In the genomic region with DNA sequence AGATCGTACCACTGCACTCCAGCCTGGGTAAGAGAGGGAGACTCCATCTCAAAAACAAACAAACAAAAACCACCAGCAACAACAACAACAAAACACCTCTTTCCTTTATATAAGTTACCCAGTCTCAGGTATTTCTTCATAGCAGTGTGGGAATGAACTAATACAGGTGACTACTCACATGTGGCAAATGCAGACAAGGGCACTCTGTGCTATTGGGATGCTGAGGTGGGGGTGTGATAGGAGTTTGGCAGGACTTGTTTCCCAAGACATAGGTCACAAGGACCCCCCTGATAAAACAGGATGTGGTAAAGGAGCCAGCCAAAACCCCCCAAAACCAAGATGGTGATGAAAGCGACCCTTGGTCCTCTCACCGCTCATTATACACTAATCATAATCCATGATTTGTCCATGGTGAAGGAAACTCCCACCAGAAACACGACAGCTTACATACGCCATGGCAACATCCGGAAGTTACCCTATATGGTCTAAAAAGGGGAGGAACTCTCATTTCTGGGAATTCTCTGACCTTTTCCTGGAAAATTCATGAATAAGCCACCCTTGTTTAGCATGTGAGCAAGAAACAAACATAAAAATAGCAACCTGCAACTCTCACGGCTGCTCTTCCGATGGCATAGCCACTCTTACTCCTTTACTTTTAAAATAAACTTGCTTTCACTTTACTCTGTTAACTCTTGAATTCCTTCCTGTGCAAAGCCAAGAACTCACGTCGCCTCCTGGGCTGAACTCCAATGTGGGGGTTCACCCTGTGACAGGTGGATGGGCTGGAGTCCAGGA, we compare ENCODE assay signal across 9 cellular contexts. TPM values are rescaled to one million over a fixed set of nuclear protein-coding genes. Genes with fewer than 3 reads are reported as not detected.
DNase-seq lines count a peak whose midpoint lies in the region; ATAC-seq and TF ChIP-seq lines count a peak whose summit lies in the region.
"Had no signal": no experiment of that assay in that cellular context is flagged by ENCODE, and none has a peak within 500 bp of the region (broad histone marks: within the 10 kb centered on the region; RNA-seq: fewer than 3 reads in every experiment).

No MANE protein-coding gene starts in this region.

- H3K4me3 ChIP-seq in mucosa of descending colon (no peak overlapping the region), vagina (peak overlapping the region; percentile 27 to 41)

- H3K4me1 ChIP-seq in mucosa of descending colon (ENCODE audit: low read depth) (no peaks in the 10 kb centered on the region), vagina (peaks cover 17% of the 10 kb centered on the region)

- H3K27ac ChIP-seq in vagina = peak overlapping the region; percentile 80
- H3K27ac ChIP-seq: epithelial cell of prostate had no signal

- no peaks in the 10 kb centered on the region for H3K9me3 ChIP-seq in mucosa of descending colon
- no peaks in the 10 kb centered on the region for H3K9me3 ChIP-seq in vagina

- H3K4me1 Mint-ChIP-seq in dendritic cell treated with granulocyte-macrophage colony-stimulating factor and Interleukin-4, amounts not matched to agents 40 ng/mL and 50 ng/mL, for 4 days (ENCODE audit: low read depth) = peaks cover 19% of the 10 kb centered on the region

- no peak for TF ChIP-seq CTCF in mucosa of descending colon (IDR thresholded peaks at IDR 0.05)
- no peak for TF ChIP-seq CTCF in vagina (IDR thresholded peaks at IDR 0.05)

- ATAC-seq in Right ventricle myocardium inferior = peak; percentile 83
- ATAC-seq in mucosa of descending colon = peak; percentile 65
- ATAC-seq in GM19455 (IDR thresholded peaks at IDR 0.05; ENCODE audit: unreplicated experiment) = no peak
- no peak for ATAC-seq in GM18520 (IDR thresholded peaks at IDR 0.05; ENCODE audit: unreplicated experiment)

- TF ChIP-seq POLR2A in vagina (IDR thresholded peaks at IDR 0.05) = no peak

- peak overlapping the region; percentile 80 for H3K27ac Mint-ChIP-seq in dendritic cell treated with granulocyte-macrophage colony-stimulating factor and Interleukin-4, amounts not matched to agents 40 ng/mL and 50 ng/mL, for 4 days

- no peaks in the 10 kb centered on the region for H3K27me3 ChIP-seq in vagina

- no peaks in the 10 kb centered on the region for H3K36me3 Mint-ChIP-seq in dendritic cell treated with granulocyte-macrophage colony-stimulating factor and Interleukin-4, amounts not matched to agents 40 ng/mL and 50 ng/mL, for 4 days (ENCODE audit: low read depth)

- H3K4me3 Mint-ChIP-seq in dendritic cell treated with granulocyte-macrophage colony-stimulating factor and Interleukin-4, amounts not matched to agents 40 ng/mL and 50 ng/mL, for 4 days = peak overlapping the region; percentile 71

- DNase-seq in Right ventricle myocardium inferior (ENCODE audit: missing footprints) (no peak), cardiac septum (ENCODE audit: low spot score) (no peak), mucosa of descending colon (no peak), vagina (ENCODE audit: extremely low spot score in 2 of 2) (no peak), DMS53 (lab: John Stamatoyannopoulos, UW) (no peak)

- H3K9me3 Mint-ChIP-seq in dendritic cell treated with granulocyte-macrophage colony-stimulating factor and Interleukin-4, amounts not matched to agents 40 ng/mL and 50 ng/mL, for 4 days = peaks cover 8% of the 10 kb centered on the region

- H3K27me3 Mint-ChIP-seq in dendritic cell treated with granulocyte-macrophage colony-stimulating factor and Interleukin-4, amounts not matched to agents 40 ng/mL and 50 ng/mL, for 4 days = peaks cover 5% of the 10 kb centered on the region

- H3K36me3 ChIP-seq in mucosa of descending colon (ENCODE audit: low read depth) (no peaks in the 10 kb centered on the region), vagina (no peaks in the 10 kb centered on the region)

- intact Hi-C loops in Right ventricle myocardium inferior (cut with DNase I) (loop anchor here (5.0 kb wide), 3 partner anchors 133 to 288 kb away; a partner anchor contains a TSS), cardiac septum (cut with DNase I) (loop anchor here (5.0 kb wide), 6 partner anchors 133 to 358 kb away; a partner anchor contains a TSS), mucosa of descending colon (cut with DNase I, micrococcal nuclease) (no loop called here), vagina (cut with DNase I) (loop anchor here (10.0 kb wide), 2 partner anchors 230 to 310 kb away; a partner anchor contains a TSS)
- intact Hi-C loops in dendritic cell treated with granulocyte-macrophage colony-stimulating factor and Interleukin-4, amounts not matched to agents 40 ng/mL and 50 ng/mL, for 4 days (cut with micrococcal nuclease) = no loop called here

RNA-seq across cellular contexts. Expression of a gene that starts 18.8 kb away (rescaled TPM):
- 10.5 TPM for total RNA-seq in Right ventricle myocardium inferior
- total RNA-seq in cardiac septum = 13.5 TPM
- total RNA-seq in mucosa of descending colon = 10 to 100 TPM; 29.9 to 36.1 (median 32.6) TPM
- total RNA-seq in vagina = 39.0 TPM

Comparison
In these comparisons a context has a peak if more than half of its experiments do, and no peak if none do; other contexts are left out.
1. ATAC-seq: peak in Right ventricle myocardium inferior (single experiment) and mucosa of descending colon (single experiment); none in GM19455 (single experiment) and GM18520 (single experiment).
2. intact Hi-C loops: an anchor here in Right ventricle myocardium inferior (5.0 kb wide), cardiac septum (5.0 kb wide) and vagina (10.0 kb wide); none called in dendritic cell treated with granulocyte-macrophage colony-stimulating factor and Interleukin-4, amounts not matched to agents 40 ng/mL and 50 ng/mL, for 4 days and mucosa of descending colon.